14 cellular contexts compared by ENCODE assay signal in genomic region chr11:93476796-93477195, GRCh38.
DNase-seq lines count a peak whose midpoint lies in the region; ATAC-seq and TF ChIP-seq lines count a peak whose summit lies in the region.
"Had no signal": no experiment of that assay in that cellular context is flagged by ENCODE, and none has a peak within 500 bp of the region (broad histone marks: within the 10 kb centered on the region; RNA-seq: fewer than 3 reads in every experiment).

No MANE protein-coding gene starts in this region.

- no peaks in the 10 kb centered on the region for H3K9me3 Mint-ChIP-seq in MCF 10A (ENCODE audit: unreplicated experiment)
- H3K9me3 Mint-ChIP-seq: activated T-helper 17 cell treated with anti-CD3 and anti-CD28 coated beads, Interleukin-2, amount 50 U/mL, for 72 hours; memory B cell; T-helper 2 cell treated with Interferon-gamma antibody and Interleukin-4, amounts not matched to agents 5 μg/mL and 100 μg/mL, for 36 hours had no signal

- H3K9me3 ChIP-seq in breast epithelium, result no peaks in the 10 kb centered on the region
- no peaks in the 10 kb centered on the region for H3K9me3 ChIP-seq in WERI-Rb-1 (ENCODE audit: severe bottlenecking)

- H3K27me3 ChIP-seq in breast epithelium (no peaks in the 10 kb centered on the region), WERI-Rb-1 (ENCODE audit: insufficient read depth, low read depth, severe bottlenecking) (no peaks in the 10 kb centered on the region)
- H3K27me3 ChIP-seq: spleen had no signal

- H3K36me3 ChIP-seq in breast epithelium (no peaks in the 10 kb centered on the region), WERI-Rb-1 (0 out of 2 replicates have a peak, but pooled peaks cover 4% of the 10 kb centered on the region)

- no peaks in the 10 kb centered on the region for H3K4me1 ChIP-seq in breast epithelium
- H3K4me1 ChIP-seq: spleen had no signal

- H3K4me3 ChIP-seq in breast epithelium (no peak overlapping the region), WERI-Rb-1 (ENCODE audit: low read depth, low read length) (no peak overlapping the region)
- H3K4me3 ChIP-seq: spleen had no signal

- POLR2A ChIA-PET in MCF 10A (lab: Yijun Ruan, JAX), result interaction anchor here (0.6 kb wide), 2 partner anchors 8 to 176 kb away, joined by 3 read pairs; no protein-coding TSS in a partner anchor

- no peak overlapping the region for H3K4me3 Mint-ChIP-seq in MCF 10A (ENCODE audit: unreplicated experiment)
- H3K4me3 Mint-ChIP-seq: activated T-helper 17 cell treated with anti-CD3 and anti-CD28 coated beads, Interleukin-2, amount 50 U/mL, for 72 hours; memory B cell; T-helper 2 cell treated with Interferon-gamma antibody and Interleukin-4, amounts not matched to agents 5 μg/mL and 100 μg/mL, for 36 hours had no signal

- H3K27ac Mint-ChIP-seq in MCF 10A (ENCODE audit: low read depth, unreplicated experiment), result no peak overlapping the region
- H3K27ac Mint-ChIP-seq: activated T-helper 17 cell treated with anti-CD3 and anti-CD28 coated beads, Interleukin-2, amount 50 U/mL, for 72 hours; memory B cell; T-helper 2 cell treated with Interferon-gamma antibody and Interleukin-4, amounts not matched to agents 5 μg/mL and 100 μg/mL, for 36 hours had no signal

- H3K27me3 Mint-ChIP-seq in MCF 10A (ENCODE audit: insufficient read depth, unreplicated experiment), result no peaks in the 10 kb centered on the region
- H3K27me3 Mint-ChIP-seq: activated T-helper 17 cell treated with anti-CD3 and anti-CD28 coated beads, Interleukin-2, amount 50 U/mL, for 72 hours; memory B cell had no signal

- TF ChIP-seq CTCF in MCF 10A (IDR thresholded peaks at IDR 0.05; ENCODE audit: unreplicated experiment) (no peak), breast epithelium (IDR thresholded peaks at IDR 0.05) (no peak), WERI-Rb-1 (IDR thresholded peaks at IDR 0.05; ENCODE audit: low read depth, low read length) (no peak)

- H3K36me3 Mint-ChIP-seq in MCF 10A (ENCODE audit: insufficient read depth, unreplicated experiment), result peaks cover 6% of the 10 kb centered on the region

- no peak for TF ChIP-seq POLR2A in breast epithelium (IDR thresholded peaks at IDR 0.05)

- CTCF ChIA-PET in MCF 10A (lab: Yijun Ruan, JAX), result interaction anchor here (0.8 kb wide), 1 partner anchor 176 kb away, joined by 3 read pairs; no protein-coding TSS in a partner anchor

- no peak for ATAC-seq in GM18858 (IDR thresholded peaks at IDR 0.05; ENCODE audit: unreplicated experiment)
- ATAC-seq: activated T-helper 17 cell treated with anti-CD3 and anti-CD28 coated beads, Interleukin-2, amount 50 U/mL, for 72 hours had no signal

- intact Hi-C loops in MCF 10A (cut with micrococcal nuclease), result no loop called here
- intact Hi-C loops in breast epithelium (cut with DNase I; ENCODE audit: low total_unique reads), result no loop called here

- no peak overlapping the region for H3K27ac ChIP-seq in breast epithelium
- peak overlapping the region; percentile 75 for H3K27ac ChIP-seq in WERI-Rb-1
- H3K27ac ChIP-seq: spleen had no signal

- no TSS peak for BruUV-seq in MCF 10A (replicated peaks; lab: Mats Ljungman, UMichigan)

- H3K4me1 Mint-ChIP-seq in MCF 10A (ENCODE audit: insufficient read depth, unreplicated experiment), result peaks cover 9% of the 10 kb centered on the region
- H3K4me1 Mint-ChIP-seq: activated T-helper 17 cell treated with anti-CD3 and anti-CD28 coated beads, Interleukin-2, amount 50 U/mL, for 72 hours had no signal

- DNase-seq in MCF 10A (ENCODE audit: unreplicated experiment) (peak; percentile 89), breast epithelium (ENCODE audit: low spot score in 2 of 2) (no peak), WERI-Rb-1 (no peak), fibroblast of peridontal ligament (ENCODE audit: extremely low read depth) (peak; percentile 55), glomerular visceral epithelial cell (ENCODE audit: extremely low spot score) (no peak), NK-92 (lab: John Stamatoyannopoulos, UW; ENCODE audit: unreplicated experiment) (no peak)
- no peak for DNase-seq in activated effector memory CD4-positive, alpha-beta T cell treated with anti-CD3 and anti-CD28 coated beads, Interleukin-2, amount 50 U/mL, for 16 hours
- DNase-seq: activated CD4-positive, alpha-beta T cell treated with anti-CD3 and anti-CD28 coated beads, Interleukin-2, amount 50 U/mL, for 4 hours; spleen; substantia nigra had no signal

Comparison
In these comparisons a context has a peak if more than half of its experiments do, and no peak if none do; other contexts are left out.
1. DNase-seq: peak in MCF 10A (single experiment) and fibroblast of peridontal ligament (single experiment); none in breast epithelium (0 of 2), WERI-Rb-1 (single experiment), activated effector memory CD4-positive, alpha-beta T cell treated with anti-CD3 and anti-CD28 coated beads, Interleukin-2, amount 50 U/mL, for 16 hours (single experiment), glomerular visceral epithelial cell (single experiment) and NK-92 (single experiment).